ENCODE assay signal across 1 cellular context in genomic region chr9:134253596-134254205, GRCh38.
TF ChIP-seq lines count a peak whose summit lies in the region.

No MANE protein-coding gene starts in this region.

TF ChIP-seq in GM12878, 131 proteins besides CTCF, POLR2A, EP300 and RAD21 (continued from another document):
- no peak for TF ChIP-seq ZNF592 (IDR thresholded peaks at IDR 0.05)
